Comparison of ENCODE assay signal across 21 cellular contexts in genomic region chr12:120032242-120032641, GRCh38. TPM values are rescaled to one million over a fixed set of nuclear protein-coding genes. Genes with fewer than 3 reads are reported as not detected.
"Had no signal": no experiment of that assay in that cellular context is flagged by ENCODE, and none has a peak within 500 bp of the region (broad histone marks: within the 10 kb centered on the region; RNA-seq: fewer than 3 reads in every experiment).

No MANE protein-coding gene starts in this region.

- H3K4me1 Mint-ChIP-seq: activated B cell treated with CpG ODN at 0.5 μM for 24 hours had no signal

- ATAC-seq: left cardiac atrium; left ventricle myocardium superior; mucosa of descending colon; natural killer cell treated with Interleukin-12 subunit alpha and Interleukin-12 subunit beta and Interleukin-15 and Interleukin-18, amount 100 ng/mL, for 72 hours; right cardiac atrium; T-cell had no signal

- DNase-seq: activated B cell treated with CpG ODN at 0.5 μM for 24 hours; activated CD4-positive, alpha-beta T cell treated with anti-CD3 and anti-CD28 coated beads for 48 hours; activated effector memory CD4-positive, alpha-beta T cell treated with anti-CD3 and anti-CD28 coated beads, Interleukin-2, amount 50 U/mL, for 16 hours; amygdala; caudate nucleus; foreskin fibroblast; head of caudate nucleus; hippocampal formation; left cardiac atrium; left ventricle myocardium superior; mucosa of descending colon; posterior cingulate gyrus; right cardiac atrium; stimulated activated CD4-positive, alpha-beta T cell treated with anti-CD3 and anti-CD28 coated beads, Interleukin-15, amount 100 ng/mL, for 24 hours; stimulated activated CD4-positive, alpha-beta T cell treated with anti-CD3 and anti-CD28 coated beads, Interleukin-2, amount 100 ng/mL, for 24 hours; stimulated activated naive CD4-positive, alpha-beta T cell; T-cell; trophoblast cell had no signal

- H3K27ac Mint-ChIP-seq: activated B cell treated with CpG ODN at 0.5 μM for 24 hours; natural killer cell treated with Interleukin-12 subunit alpha and Interleukin-12 subunit beta and Interleukin-15 and Interleukin-18, amount 100 ng/mL, for 72 hours had no signal

- H3K36me3 Mint-ChIP-seq: natural killer cell treated with Interleukin-12 subunit alpha and Interleukin-12 subunit beta and Interleukin-15 and Interleukin-18, amount 100 ng/mL, for 72 hours had no signal

- H3K27me3 Mint-ChIP-seq: activated B cell treated with CpG ODN at 0.5 μM for 24 hours; natural killer cell treated with Interleukin-12 subunit alpha and Interleukin-12 subunit beta and Interleukin-15 and Interleukin-18, amount 100 ng/mL, for 72 hours; T-cell had no signal

- H3K4me3 Mint-ChIP-seq: activated B cell treated with CpG ODN at 0.5 μM for 24 hours; natural killer cell treated with Interleukin-12 subunit alpha and Interleukin-12 subunit beta and Interleukin-15 and Interleukin-18, amount 100 ng/mL, for 72 hours; T-cell had no signal

- H3K9me3 Mint-ChIP-seq: activated B cell treated with CpG ODN at 0.5 μM for 24 hours; natural killer cell treated with Interleukin-12 subunit alpha and Interleukin-12 subunit beta and Interleukin-15 and Interleukin-18, amount 100 ng/mL, for 72 hours; T-cell had no signal

RNA-seq across cellular contexts. Expression of gene BICDL1, which starts 43.2 kb away (rescaled TPM):
- total RNA-seq: endothelial cell of umbilical vein, SJSA1 had no signal
